Comparison of ENCODE assay signal across 1 cellular context in the genomic region with DNA sequence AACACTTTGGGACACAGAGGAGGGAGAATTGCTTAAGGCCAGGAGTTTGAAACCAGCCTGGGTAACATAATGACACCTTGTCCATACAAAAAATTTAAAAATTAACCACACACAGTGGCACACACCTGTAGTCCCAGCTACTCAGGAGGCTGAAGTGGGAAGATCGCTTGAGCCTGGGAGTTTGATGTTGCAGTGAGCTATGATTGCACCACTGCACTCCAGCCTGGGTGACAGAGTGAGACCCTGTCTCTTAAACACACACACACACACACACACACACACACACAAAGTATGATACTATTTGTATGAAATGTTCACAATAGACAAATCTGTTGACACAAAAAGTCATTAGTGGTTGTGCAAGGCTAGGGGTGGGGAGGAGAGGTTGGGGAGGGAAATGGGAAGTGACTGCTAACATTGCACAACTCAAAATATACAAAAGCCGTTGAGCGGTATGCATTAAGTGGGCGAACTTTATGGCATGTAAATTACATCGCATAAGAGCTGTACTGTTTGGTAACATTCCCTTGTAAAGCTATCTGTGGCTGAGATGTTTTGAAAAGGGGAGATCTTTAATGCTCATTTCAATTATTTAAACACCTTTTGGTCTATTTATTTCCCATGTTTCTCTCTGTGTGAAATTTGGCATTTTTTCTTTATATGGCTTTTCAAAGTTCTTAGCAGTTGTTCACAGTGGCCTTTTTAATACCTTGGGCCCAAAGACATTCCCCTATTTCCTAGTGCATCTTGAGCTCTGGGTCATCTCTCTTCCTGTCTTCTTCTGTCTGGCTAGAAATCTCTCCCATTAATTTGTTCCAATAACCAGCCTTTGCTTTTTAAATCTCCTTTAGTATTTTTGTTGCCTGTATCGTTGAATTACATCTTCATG.
A peak's percentile ranks its signal among the peaks of the same experiment; 100 is the strongest.
TF ChIP-seq lines count a peak whose summit lies in the region.

No MANE protein-coding gene starts in this region.

TF ChIP-seq in HepG2, 621 proteins besides CTCF, POLR2A, EP300 and RAD21 (continued from another document and continues in another):
- TF ChIP-seq ZNF547 (CRISPR knock-in tag; IDR thresholded peaks at IDR 0.05), result no peak
- no peak for TF ChIP-seq STAT5B (CRISPR knock-in tag; IDR thresholded peaks at IDR 0.05)
- peak; percentile 38 for TF ChIP-seq PAXIP1 (CRISPR knock-in tag; conservative IDR thresholded peaks at IDR 0.05)
- TF ChIP-seq ZNF33B (CRISPR knock-in tag; IDR thresholded peaks at IDR 0.05), result no peak
- TF ChIP-seq CEBPB (IDR thresholded peaks at IDR 0.05; ENCODE audit: borderline replicate concordance, low read depth, low read length), result peak; percentile 91
- peak; percentile 39; the same call in 1 of the 2 replicates for TF ChIP-seq SAP130 (CRISPR knock-in tag; IDR thresholded peaks at IDR 0.05; ENCODE audit: low read depth)
- TF ChIP-seq, protein P1, sequence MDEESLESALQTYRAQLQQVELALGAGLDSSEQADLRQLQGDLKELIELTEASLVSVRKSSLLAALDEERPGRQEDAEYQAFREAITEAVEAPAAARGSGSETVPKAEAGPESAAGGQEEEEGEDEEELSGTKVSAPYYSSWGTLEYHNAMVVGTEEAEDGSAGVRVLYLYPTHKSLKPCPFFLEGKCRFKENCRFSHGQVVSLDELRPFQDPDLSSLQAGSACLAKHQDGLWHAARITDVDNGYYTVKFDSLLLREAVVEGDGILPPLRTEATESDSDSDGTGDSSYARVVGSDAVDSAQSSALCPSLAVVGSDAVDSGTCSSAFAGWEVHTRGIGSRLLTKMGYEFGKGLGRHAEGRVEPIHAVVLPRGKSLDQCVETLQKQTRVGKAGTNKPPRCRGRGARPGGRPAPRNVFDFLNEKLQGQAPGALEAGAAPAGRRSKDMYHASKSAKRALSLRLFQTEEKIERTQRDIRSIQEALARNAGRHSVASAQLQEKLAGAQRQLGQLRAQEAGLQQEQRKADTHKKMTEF (CRISPR knock-in tag; IDR thresholded peaks at IDR 0.05), result 0 out of 2 replicates have a peak, but pooled peaks have one; percentile 27
- 0 out of 2 replicates have a peak, but pooled peaks have one; percentile 36 for TF ChIP-seq ELF3 (CRISPR knock-in tag; IDR thresholded peaks at IDR 0.05)
- peak; percentile 58; the same call in 1 of the 2 replicates for TF ChIP-seq SOX13 (IDR thresholded peaks at IDR 0.05)
- TF ChIP-seq SOX13 (CRISPR knock-in tag; conservative IDR thresholded peaks at IDR 0.05 in 1 of 2, IDR thresholded peaks at IDR 0.05 in 1 of 2), result peak in 1 of 2 experiments; percentile 64; a peak in 2 of 4 replicates
- TF ChIP-seq FOXP1 (IDR thresholded peaks at IDR 0.05), result peak; percentile 34; the same call in 1 of the 2 replicates
- peak; percentile 53; the same call in 1 of the 2 replicates for TF ChIP-seq FOXP1 (CRISPR knock-in tag; IDR thresholded peaks at IDR 0.05)
- TF ChIP-seq, protein P2, sequence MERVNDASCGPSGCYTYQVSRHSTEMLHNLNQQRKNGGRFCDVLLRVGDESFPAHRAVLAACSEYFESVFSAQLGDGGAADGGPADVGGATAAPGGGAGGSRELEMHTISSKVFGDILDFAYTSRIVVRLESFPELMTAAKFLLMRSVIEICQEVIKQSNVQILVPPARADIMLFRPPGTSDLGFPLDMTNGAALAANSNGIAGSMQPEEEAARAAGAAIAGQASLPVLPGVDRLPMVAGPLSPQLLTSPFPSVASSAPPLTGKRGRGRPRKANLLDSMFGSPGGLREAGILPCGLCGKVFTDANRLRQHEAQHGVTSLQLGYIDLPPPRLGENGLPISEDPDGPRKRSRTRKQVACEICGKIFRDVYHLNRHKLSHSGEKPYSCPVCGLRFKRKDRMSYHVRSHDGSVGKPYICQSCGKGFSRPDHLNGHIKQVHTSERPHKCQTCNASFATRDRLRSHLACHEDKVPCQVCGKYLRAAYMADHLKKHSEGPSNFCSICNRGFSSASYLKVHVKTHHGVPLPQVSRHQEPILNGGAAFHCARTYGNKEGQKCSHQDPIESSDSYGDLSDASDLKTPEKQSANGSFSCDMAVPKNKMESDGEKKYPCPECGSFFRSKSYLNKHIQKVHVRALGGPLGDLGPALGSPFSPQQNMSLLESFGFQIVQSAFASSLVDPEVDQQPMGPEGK (CRISPR knock-in tag; IDR thresholded peaks at IDR 0.05), result peak; percentile 85
- TF ChIP-seq, protein P3, sequence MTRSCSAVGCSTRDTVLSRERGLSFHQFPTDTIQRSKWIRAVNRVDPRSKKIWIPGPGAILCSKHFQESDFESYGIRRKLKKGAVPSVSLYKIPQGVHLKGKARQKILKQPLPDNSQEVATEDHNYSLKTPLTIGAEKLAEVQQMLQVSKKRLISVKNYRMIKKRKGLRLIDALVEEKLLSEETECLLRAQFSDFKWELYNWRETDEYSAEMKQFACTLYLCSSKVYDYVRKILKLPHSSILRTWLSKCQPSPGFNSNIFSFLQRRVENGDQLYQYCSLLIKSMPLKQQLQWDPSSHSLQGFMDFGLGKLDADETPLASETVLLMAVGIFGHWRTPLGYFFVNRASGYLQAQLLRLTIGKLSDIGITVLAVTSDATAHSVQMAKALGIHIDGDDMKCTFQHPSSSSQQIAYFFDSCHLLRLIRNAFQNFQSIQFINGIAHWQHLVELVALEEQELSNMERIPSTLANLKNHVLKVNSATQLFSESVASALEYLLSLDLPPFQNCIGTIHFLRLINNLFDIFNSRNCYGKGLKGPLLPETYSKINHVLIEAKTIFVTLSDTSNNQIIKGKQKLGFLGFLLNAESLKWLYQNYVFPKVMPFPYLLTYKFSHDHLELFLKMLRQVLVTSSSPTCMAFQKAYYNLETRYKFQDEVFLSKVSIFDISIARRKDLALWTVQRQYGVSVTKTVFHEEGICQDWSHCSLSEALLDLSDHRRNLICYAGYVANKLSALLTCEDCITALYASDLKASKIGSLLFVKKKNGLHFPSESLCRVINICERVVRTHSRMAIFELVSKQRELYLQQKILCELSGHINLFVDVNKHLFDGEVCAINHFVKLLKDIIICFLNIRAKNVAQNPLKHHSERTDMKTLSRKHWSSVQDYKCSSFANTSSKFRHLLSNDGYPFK (CRISPR knock-in tag; IDR thresholded peaks at IDR 0.05; ENCODE audit: borderline replicate concordance), result no peak
- TF ChIP-seq ZNF7 (CRISPR knock-in tag; IDR thresholded peaks at IDR 0.05), result no peak
- TF ChIP-seq ZNF253 (CRISPR knock-in tag; IDR thresholded peaks at IDR 0.05; ENCODE audit: borderline replicate concordance), result no peak
- no peak for TF ChIP-seq KAT7 (CRISPR knock-in tag; IDR thresholded peaks at IDR 0.05; ENCODE audit: borderline replicate concordance)
- no peak for TF ChIP-seq ZNF142 (CRISPR knock-in tag; IDR thresholded peaks at IDR 0.05)
- no peak for TF ChIP-seq TSC22D2 (CRISPR knock-in tag; IDR thresholded peaks at IDR 0.05; ENCODE audit: borderline replicate concordance)
- TF ChIP-seq TBX3 (IDR thresholded peaks at IDR 0.05; ENCODE audit: borderline replicate concordance), result peak; percentile 22; the same call in 1 of the 2 replicates
- TF ChIP-seq FOXA1 (IDR thresholded peaks at IDR 0.05), result no peak
- TF ChIP-seq FOXA1 (CRISPR knock-in tag; IDR thresholded peaks at IDR 0.05), result 0 out of 2 replicates have a peak, but pooled peaks have one; percentile 29
- TF ChIP-seq THAP7 (CRISPR knock-in tag; IDR thresholded peaks at IDR 0.05), result no peak
- TF ChIP-seq PLRG1 (conservative IDR thresholded peaks at IDR 0.05), result no peak
- 0 out of 2 replicates have a peak, but pooled peaks have one; percentile 51 for TF ChIP-seq NCOR1 (IDR thresholded peaks at IDR 0.05; ENCODE audit: borderline replicate concordance, low read length)
- TF ChIP-seq HDAC1 (CRISPR knock-in tag; IDR thresholded peaks at IDR 0.05), result 0 out of 2 replicates have a peak, but pooled peaks have one; percentile 20
- peak; percentile 91 for TF ChIP-seq CEBPG (CRISPR knock-in tag; IDR thresholded peaks at IDR 0.05)
- peak; percentile 69 for TF ChIP-seq GATAD2A (CRISPR knock-in tag; IDR thresholded peaks at IDR 0.05)
- TF ChIP-seq BHLHE40 (IDR thresholded peaks at IDR 0.05; ENCODE audit: low read length), result no peak
- no peak for TF ChIP-seq PTBP1 (IDR thresholded peaks at IDR 0.05; ENCODE audit: low read depth, low read length, poor library complexity, severe bottlenecking)
- peak; percentile 70 for TF ChIP-seq FOXA3 (CRISPR knock-in tag; IDR thresholded peaks at IDR 0.05)
- TF ChIP-seq ZNF746 (CRISPR knock-in tag; IDR thresholded peaks at IDR 0.05), result peak; percentile 86
